23 cellular contexts compared by ENCODE assay signal in genomic region chr6:10202581-10202980, GRCh38.
DNase-seq lines count a peak whose midpoint lies in the region; ATAC-seq, FAIRE-seq and TF ChIP-seq lines count a peak whose summit lies in the region.
"Had no signal": no experiment of that assay in that cellular context is flagged by ENCODE, and none has a peak within 500 bp of the region (broad histone marks: within the 10 kb centered on the region; RNA-seq: fewer than 3 reads in every experiment).

No MANE protein-coding gene starts in this region.

- intact Hi-C loops in activated naive CD4-positive, alpha-beta T cell treated with anti-CD3 and anti-CD28 coated beads for 36 hours (cut with micrococcal nuclease): no loop called here

- no peak overlapping the region for H3K27ac Mint-ChIP-seq in activated naive CD4-positive, alpha-beta T cell treated with anti-CD3 and anti-CD28 coated beads for 36 hours
- H3K27ac Mint-ChIP-seq: B cell; CD4-positive, CD25-positive, alpha-beta regulatory T cell; CD8-positive, alpha-beta T cell; GM23338; H9 had no signal

- H3K4me3 ChIP-seq in bronchial epithelial cell (ENCODE audit: low read depth, low read length): no peak overlapping the region
- H3K4me3 ChIP-seq: BLaER1, GM23338 had no signal

- TF ChIP-seq POLR2A in GM18505 (IDR thresholded peaks at IDR 0.05; ENCODE audit: borderline replicate concordance, extremely low read depth, insufficient read depth, insufficient read length): no peak

- H3K4me1 ChIP-seq in foreskin keratinocyte: peaks cover 9% of the 10 kb centered on the region
- H3K4me1 ChIP-seq: BLaER1, Caco-2 had no signal

- no peaks in the 10 kb centered on the region for H3K9me3 Mint-ChIP-seq in activated naive CD4-positive, alpha-beta T cell treated with anti-CD3 and anti-CD28 coated beads for 36 hours

- H3K4me3 Mint-ChIP-seq in activated naive CD4-positive, alpha-beta T cell treated with anti-CD3 and anti-CD28 coated beads for 36 hours: no peak overlapping the region
- H3K4me3 Mint-ChIP-seq: B cell; CD4-positive, CD25-positive, alpha-beta regulatory T cell; CD8-positive, alpha-beta T cell; GM23338; H9 had no signal

- no peaks in the 10 kb centered on the region for H3K27me3 ChIP-seq in bronchial epithelial cell (ENCODE audit: control insufficient read depth, insufficient read depth, low read length)
- H3K27me3 ChIP-seq in foreskin keratinocyte: no peaks in the 10 kb centered on the region
- H3K27me3 ChIP-seq: BLaER1 had no signal

- no peaks in the 10 kb centered on the region for H3K36me3 ChIP-seq in bronchial epithelial cell (ENCODE audit: control insufficient read depth, insufficient read depth, low read length)
- H3K36me3 ChIP-seq: BLaER1 had no signal

- DNase-seq in HTR-8/SVneo (ENCODE audit: insufficient read length, low spot score) (no peak), bronchial epithelial cell (ENCODE audit: low read depth) (no peak), foreskin keratinocyte (peak; percentile 24 to 57), T-helper 9 cell (no peak), midbrain (lab: John Stamatoyannopoulos, UW) (no peak)
- no peak for DNase-seq in activated naive CD4-positive, alpha-beta T cell treated with anti-CD3 and anti-CD28 coated beads for 36 hours
- DNase-seq: CD4-positive, CD25-positive, alpha-beta regulatory T cell; CD8-positive, alpha-beta T cell; DMS153; DND-41; H9 had no signal

- no peaks in the 10 kb centered on the region for H3K4me1 Mint-ChIP-seq in activated naive CD4-positive, alpha-beta T cell treated with anti-CD3 and anti-CD28 coated beads for 36 hours (ENCODE audit: low read depth)
- H3K4me1 Mint-ChIP-seq: B cell; CD4-positive, CD25-positive, alpha-beta regulatory T cell had no signal

- ATAC-seq in foreskin keratinocyte (peak; percentile 82), GM18505 (IDR thresholded peaks at IDR 0.05; ENCODE audit: unreplicated experiment) (no peak)
- ATAC-seq: CD8-positive, alpha-beta T cell; GM23338; HCT116 had no signal

- FAIRE-seq in HTR-8/SVneo (lab: Jason Lieb, UNC) (peak; percentile 96), bronchial epithelial cell (lab: Jason Lieb, UNC) (peak; percentile 95)
- FAIRE-seq: A204.1, G401.6, GM12892, GM19239 had no signal

- H3K27ac ChIP-seq in 22Rv1 (peak overlapping the region; percentile 32), foreskin keratinocyte (peak overlapping the region; percentile 37)
- H3K27ac ChIP-seq: BLaER1, C4-2B had no signal

- TF ChIP-seq CTCF in 22Rv1 (IDR thresholded peaks at IDR 0.05): no peak
- no peak for TF ChIP-seq CTCF in bronchial epithelial cell (IDR thresholded peaks at IDR 0.05; ENCODE audit: insufficient read depth, low read length, severe bottlenecking)
- no peak for TF ChIP-seq CTCF in foreskin keratinocyte (conservative IDR thresholded peaks at IDR 0.05)

- no peaks in the 10 kb centered on the region for H3K27me3 Mint-ChIP-seq in activated naive CD4-positive, alpha-beta T cell treated with anti-CD3 and anti-CD28 coated beads for 36 hours (ENCODE audit: low read depth)

- H3K36me3 Mint-ChIP-seq in activated naive CD4-positive, alpha-beta T cell treated with anti-CD3 and anti-CD28 coated beads for 36 hours (ENCODE audit: low read depth): no peaks in the 10 kb centered on the region
- H3K36me3 Mint-ChIP-seq: CD4-positive, CD25-positive, alpha-beta regulatory T cell; CD8-positive, alpha-beta T cell had no signal

- CTCF ChIA-PET in activated naive CD4-positive, alpha-beta T cell treated with anti-CD3 and anti-CD28 coated beads for 36 hours (lab: Charles Lee): interaction anchor here (0.8 kb wide), 1 partner anchor 13 kb away, joined by 4 read pairs; no protein-coding TSS in a partner anchor

Comparison
In these comparisons a context has a peak if more than half of its experiments do, and no peak if none do; other contexts are left out.
1. DNase-seq: peak in foreskin keratinocyte (2 of 2); none in HTR-8/SVneo (single experiment), bronchial epithelial cell (single experiment), T-helper 9 cell (single experiment), activated naive CD4-positive, alpha-beta T cell treated with anti-CD3 and anti-CD28 coated beads for 36 hours (single experiment) and midbrain (single experiment).